Comparison of ENCODE assay signal across 8 cellular contexts in genomic region chr2:14355102-14355501, GRCh38.
"Had no signal": no experiment of that assay in that cellular context is flagged by ENCODE, and none has a peak within 500 bp of the region (broad histone marks: within the 10 kb centered on the region; RNA-seq: fewer than 3 reads in every experiment).

No MANE protein-coding gene starts in this region.

- ATAC-seq: GM12878 had no signal

- H3K4me3 ChIP-seq: GM12878 had no signal

- DNase-seq: GDM1, GF-D8 had no signal

- FAIRE-seq: G401.6, GM12878, GM12891, GM12892, GM18507, GM19239 had no signal
